18 cellular contexts compared by ENCODE assay signal in genomic region chr7:149845257-149845980, GRCh38. TPM values are rescaled to one million over a fixed set of nuclear protein-coding genes. Genes with fewer than 3 reads are reported as not detected.
A peak's percentile ranks its signal among the peaks of the same experiment; 100 is the strongest.
DNase-seq lines count a peak whose midpoint lies in the region; ATAC-seq, FAIRE-seq and TF ChIP-seq lines count a peak whose summit lies in the region.
"Had no signal": no experiment of that assay in that cellular context is flagged by ENCODE, and none has a peak within 500 bp of the region (broad histone marks: within the 10 kb centered on the region; RNA-seq: fewer than 3 reads in every experiment).

No MANE protein-coding gene starts in this region.

- H3K4me1 ChIP-seq in K562 (replicated peaks in 1 of 2; ENCODE audit: control insufficient read depth in 2 of 2, insufficient read depth in 2 of 2, low read length in 2 of 2) (peaks cover 0 to 4% of the 10 kb centered on the region in 2 experiments; a peak in 1 of 5 replicates), uterus (no peaks in the 10 kb centered on the region), H9 (ENCODE audit: insufficient read depth, low read length) (no peaks in the 10 kb centered on the region)
- H3K4me1 ChIP-seq: Caco-2, Peyer's patch, SJCRH30 had no signal

- WGBS in K562 (ENCODE audit: insufficient coverage, low coverage, missing lambda C conversion rate), result 5% methylated on average over 5 of the region's 5 CpGs
- WGBS in H9 (ENCODE audit: extremely low coverage, insufficient read length, low lambda C conversion rate), result no CpG with 5 or more reads among the region's 5 CpGs

- TF ChIP-seq EP300 in K562 (IDR thresholded peaks at IDR 0.05; ENCODE audit: low read length), result no peak

- no peak overlapping the region for H4K5ac ChIP-seq in H9 (ENCODE audit: insufficient read length, low read depth, low read length)

- intact Hi-C loops in K562 (cut with micrococcal nuclease), result no loop called here
- intact Hi-C loops in left ventricle myocardium superior (cut with micrococcal nuclease), result no loop called here
- intact Hi-C loops in uterus (cut with DNase I; ENCODE audit: low total_unique reads), result no loop called here

- H3K27ac ChIP-seq in K562 (ENCODE audit: extremely low read depth, low read depth, low read length) (no peak overlapping the region), uterus (no peak overlapping the region), H9 (ENCODE audit: insufficient read length, low read depth, low read length) (no peak overlapping the region)
- H3K27ac ChIP-seq: Peyer's patch, SJCRH30 had no signal

- no peak overlapping the region for H4K91ac ChIP-seq in H9 (ENCODE audit: insufficient read length, low read depth, low read length)

- no peaks in the 10 kb centered on the region for H3K9me3 Mint-ChIP-seq in activated naive CD8-positive, alpha-beta T cell (ENCODE audit: low read depth)
- H3K9me3 Mint-ChIP-seq in activated naive CD8-positive, alpha-beta T cell treated with anti-CD3 and anti-CD28 coated beads for 36 hours, result no peaks in the 10 kb centered on the region
- H3K9me3 Mint-ChIP-seq in H9, result no peaks in the 10 kb centered on the region
- H3K9me3 Mint-ChIP-seq: CD14-positive monocyte had no signal

- no peak overlapping the region for H2BK12ac ChIP-seq in H9 (ENCODE audit: insufficient read length, low read depth, low read length)

- no TSS peak for BruUV-seq in K562 (replicated peaks; lab: Mats Ljungman, UMichigan)

- no peak for TF ChIP-seq POLR2A in K562 (conservative IDR thresholded peaks at IDR 0.05)
- TF ChIP-seq POLR2A in uterus (IDR thresholded peaks at IDR 0.05), result no peak

- no peaks in the 10 kb centered on the region for H3K27me3 Mint-ChIP-seq in activated naive CD8-positive, alpha-beta T cell
- no peaks in the 10 kb centered on the region for H3K27me3 Mint-ChIP-seq in activated naive CD8-positive, alpha-beta T cell treated with anti-CD3 and anti-CD28 coated beads for 36 hours
- H3K27me3 Mint-ChIP-seq in H9 (ENCODE audit: low read depth), result peaks cover 35% of the 10 kb centered on the region

- no peaks in the 10 kb centered on the region for H3K23me2 ChIP-seq in H9 (ENCODE audit: insufficient read length, low read depth, low read length, poor library complexity, severe bottlenecking)

- H2AK5ac ChIP-seq in H9 (ENCODE audit: insufficient read length, low read length), result no peak overlapping the region

- H3K36me3 ChIP-seq in K562 (ENCODE audit: control insufficient read depth, insufficient read depth, low read length) (no peaks in the 10 kb centered on the region), uterus (no peaks in the 10 kb centered on the region)
- H3K36me3 ChIP-seq: MG63, SJCRH30 had no signal

- peak overlapping the region; percentile 22 for H3K27ac Mint-ChIP-seq in activated naive CD8-positive, alpha-beta T cell
- H3K27ac Mint-ChIP-seq in activated naive CD8-positive, alpha-beta T cell treated with anti-CD3 and anti-CD28 coated beads for 36 hours, result no peak overlapping the region
- no peak overlapping the region for H3K27ac Mint-ChIP-seq in H9

- H4K20me1 ChIP-seq in K562 (replicated peaks; ENCODE audit: control insufficient read depth, insufficient read depth, low read length) (peaks cover 15% of the 10 kb centered on the region; the same call in 1 of the 2 replicates), H9 (ENCODE audit: control insufficient read depth, insufficient read depth, insufficient read length) (no peaks in the 10 kb centered on the region)

- no peak overlapping the region for H2AFZ ChIP-seq in K562 (ENCODE audit: low read depth, low read length)
- H2AFZ ChIP-seq in H9 (ENCODE audit: low read length), result no peak overlapping the region

- H3K4me3 Mint-ChIP-seq in activated naive CD8-positive, alpha-beta T cell, result no peak overlapping the region
- H3K4me3 Mint-ChIP-seq in activated naive CD8-positive, alpha-beta T cell treated with anti-CD3 and anti-CD28 coated beads for 36 hours, result no peak overlapping the region
- no peak overlapping the region for H3K4me3 Mint-ChIP-seq in H9
- H3K4me3 Mint-ChIP-seq: CD14-positive monocyte had no signal

- no peak for TF ChIP-seq RAD21 in K562 (CRISPR knock-in tag; conservative IDR thresholded peaks at IDR 0.05 in 1 of 2, IDR thresholded peaks at IDR 0.05 in 1 of 2)

- CTCF ChIA-PET in K562 (lab: Yijun Ruan, JAX; ENCODE audit: low intra/inter-chr PET ratio), result no interaction called here

- no peak overlapping the region for H4K8ac ChIP-seq in H9 (replicated peaks; ENCODE audit: insufficient read length, low read depth, low read length)

- POLR2A ChIA-PET in K562 (lab: Yijun Ruan, JAX), result interaction anchor here (0.6 to 1.6 kb wide), 3 partner anchors 10 to 103 kb away, joined by 3 to 5 read pairs (median 5); no protein-coding TSS in a partner anchor

- H3K79me2 ChIP-seq in K562 (ENCODE audit: control insufficient read depth, insufficient read depth, low read length) (no peaks in the 10 kb centered on the region), H9 (ENCODE audit: insufficient read depth, low read length) (no peaks in the 10 kb centered on the region; the same call in 1 of the 2 replicates)

- H2BK5ac ChIP-seq in H9 (ENCODE audit: insufficient read length, low read length), result no peak overlapping the region

- peaks cover 2% of the 10 kb centered on the region for H3K36me3 Mint-ChIP-seq in activated naive CD8-positive, alpha-beta T cell
- peaks cover 1% of the 10 kb centered on the region for H3K36me3 Mint-ChIP-seq in activated naive CD8-positive, alpha-beta T cell treated with anti-CD3 and anti-CD28 coated beads for 36 hours
- H3K36me3 Mint-ChIP-seq in H9 (ENCODE audit: insufficient read depth in 1 of 3, low read depth in 3 of 3), result no peaks in the 10 kb centered on the region

- H2BK20ac ChIP-seq in H9 (ENCODE audit: low read depth, low read length, poor library complexity, severe bottlenecking), result no peak overlapping the region

- H3K14ac ChIP-seq in H9 (ENCODE audit: insufficient read depth, low read length), result no peak overlapping the region

- H3K9me1 ChIP-seq in K562 (ENCODE audit: control insufficient read depth, insufficient read depth, low read length), result no peaks in the 10 kb centered on the region

- H3K9me3 ChIP-seq in K562 (replicated peaks; ENCODE audit: control insufficient read depth, insufficient read depth, low read depth, low read length), result no peaks in the 10 kb centered on the region
- H3K9me3 ChIP-seq in uterus, result no peaks in the 10 kb centered on the region
- H3K9me3 ChIP-seq in H9 (ENCODE audit: control insufficient read depth, low read depth, low read length), result no peaks in the 10 kb centered on the region
- H3K9me3 ChIP-seq: Caco-2, MG63, Peyer's patch, SJCRH30 had no signal

- H3K27me3 ChIP-seq in K562 (ENCODE audit: control insufficient read depth in 2 of 2, insufficient read depth in 2 of 2, low read length in 2 of 2), result peaks cover 64 to 65% of the 10 kb centered on the region in 2 experiments
- H3K27me3 ChIP-seq in uterus, result no peaks in the 10 kb centered on the region
- H3K27me3 ChIP-seq in H9 (ENCODE audit: insufficient read depth, low read length), result 0 out of 2 replicates have a peak, but pooled peaks cover 2% of the 10 kb centered on the region
- H3K27me3 ChIP-seq: MG63, Peyer's patch, SJCRH30 had no signal

- H2BK120ac ChIP-seq in H9 (ENCODE audit: low read depth, low read length, poor library complexity, severe bottlenecking), result no peak overlapping the region

- TF ChIP-seq CTCF in K562 (IDR thresholded peaks at IDR 0.05 in 2 of 3, conservative IDR thresholded peaks at IDR 0.05 in 1 of 3; ENCODE audit: insufficient read depth in 2 of 3, low read depth in 1 of 3, low read length in 3 of 3), result no peak
- no peak for TF ChIP-seq CTCF in uterus (IDR thresholded peaks at IDR 0.05)
- TF ChIP-seq CTCF in H9 (conservative IDR thresholded peaks at IDR 0.05), result no peak

- H3K18ac ChIP-seq in H9 (ENCODE audit: insufficient read length, low read depth, low read length), result no peak overlapping the region

- no peak overlapping the region for H3K9ac ChIP-seq in K562 (ENCODE audit: insufficient read depth in 1 of 2, low read depth in 2 of 2, low read length in 2 of 2)
- no peak overlapping the region for H3K9ac ChIP-seq in H9 (ENCODE audit: extremely low read depth, insufficient read length, low read length)

- no peak overlapping the region for H3K56ac ChIP-seq in H9 (ENCODE audit: insufficient read length, low read depth, low read length)

- H3K79me1 ChIP-seq in H9 (ENCODE audit: insufficient read depth, low read depth, low read length, poor library complexity, severe bottlenecking), result no peaks in the 10 kb centered on the region

- peak; percentile 54 for FAIRE-seq in K562 (lab: Jason Lieb, UNC)

- H3K4me3 ChIP-seq in K562 (no peak overlapping the region), uterus (no peak overlapping the region)
- H3K4me3 ChIP-seq: MG63, Peyer's patch, SJCRH30 had no signal

- in situ Hi-C loops in K562 (cut with MboI), result no loop called here

- H3K23ac ChIP-seq in H9 (ENCODE audit: insufficient read length, low read depth, low read length), result no peak overlapping the region

- no peak overlapping the region for H3K4ac ChIP-seq in H9 (ENCODE audit: low read depth, low read length)

- ATAC-seq in K562 (no peak), left ventricle myocardium superior (peak; percentile 62)

- H3K4me1 Mint-ChIP-seq in activated naive CD8-positive, alpha-beta T cell (ENCODE audit: low read depth), result peaks cover 59% of the 10 kb centered on the region
- H3K4me1 Mint-ChIP-seq in activated naive CD8-positive, alpha-beta T cell treated with anti-CD3 and anti-CD28 coated beads for 36 hours, result peaks cover 24% of the 10 kb centered on the region
- H3K4me1 Mint-ChIP-seq in H9, result peaks cover 7 to 8% of the 10 kb centered on the region in 2 experiments

- no peak overlapping the region for H3T11ph ChIP-seq in H9 (ENCODE audit: low read length)

- H2BK15ac ChIP-seq in H9 (ENCODE audit: low read depth, low read length), result no peak overlapping the region

- DNase-seq in activated naive CD8-positive, alpha-beta T cell treated with anti-CD3 and anti-CD28 coated beads for 36 hours, result no peak
- DNase-seq in K562 (ENCODE audit: extremely low read depth in 1 of 4, low spot score in 3 of 4) (no peak), left ventricle myocardium superior (no peak), uterus (peak; percentile 10 to 21), cerebellar cortex (ENCODE audit: low spot score) (no peak), H9 (no peak), HCEC 1CT (no peak)
- DNase-seq: Caco-2, MG63, NCI-H1105, NCI-H1694 treated with DMSO at 0.1 percent for 48 hours, NCI-H2171, NCI-H446 treated with DMSO at 0.1 percent for 48 hours, NCI-H748 treated with DMSO at 0.1 percent for 48 hours, Peyer's patch, SJCRH30 had no signal

- no peak overlapping the region for H3K4me2 ChIP-seq in K562 (ENCODE audit: insufficient read depth, low read length)
- H3K4me2 ChIP-seq in H9 (ENCODE audit: insufficient read depth, insufficient read length, low read length), result no peak overlapping the region

RNA-seq across cellular contexts. Expression of gene ZNF862, which starts 7.2 kb away (rescaled TPM):
- 1 to 10 TPM; 5.9 to 7.0 TPM for total RNA-seq in activated naive CD8-positive, alpha-beta T cell treated with anti-CD3 and anti-CD28 coated beads for 36 hours
- total RNA-seq in K562 (2011; cell fraction: chromatin; rRNA removed; ENCODE audit: low replicate concordance), result 9.2 and 11.5 TPM in 2 replicates
- 5.3 and 7.7 TPM in 2 replicates for total RNA-seq in K562 (2011; cell fraction: nucleolus; rRNA removed)
- total RNA-seq in K562 (2011; cell fraction: nucleoplasm; rRNA removed), result 6.3 and 11.7 TPM in 2 replicates
- total RNA-seq in K562 (2014; rRNA removed) (1.8 and 3.1 TPM in 2 replicates), K562 (2014; rRNA removed; fragmentation: Illumina TruSeq; extraction: Trizol) (2.2 and 2.5 TPM in 2 replicates), K562 (2015; rRNA removed; fragmentation: Illumina TruSeq; extraction: Trizol) (3.4 and 3.9 TPM in 2 replicates), K562 (2021) (1.8 and 3.2 TPM in 2 replicates), left ventricle myocardium superior (9.5 TPM), uterus (10 to 100 TPM in 2 of 4 donors, 1 to 10 TPM in 2; 1.8 to 39.4 (median 14.6) TPM), H9 (2021) (1.3 and 1.9 TPM in 2 replicates)
- polyA plus RNA-seq in K562 (2011; rRNA removed) (3.6 and 9.5 TPM in 2 replicates), K562 (2014; fragmentation: Illumina TruSeq; extraction: Trizol) (1.8 TPM in 2 replicates), K562 (2014; fragmentation: Nextera tagmentation; extraction: Ambion mirVana) (1 to 10 TPM; 1.1 to 1.5 TPM), K562 (2014; rRNA removed) (2.4 and 2.6 TPM in 2 replicates)
- polyA plus RNA-seq in K562 (2011; cell fraction: cytosol; rRNA removed), result 1.7 and 5.3 TPM in 2 replicates
- 21.4 and 31.5 TPM in 2 replicates for polyA plus RNA-seq in K562 (2011; cell fraction: nucleus; rRNA removed)
- polyA plus RNA-seq in K562 (2012), result 1.7 and 8.3 TPM in 2 replicates
- 1.8 and 7.0 TPM in 2 replicates for polyA minus RNA-seq in K562 (2011; rRNA and poly(A)+ RNA removed)
- 2.5 and 2.8 TPM in 2 replicates for polyA minus RNA-seq in K562 (2011; cell fraction: cytosol; rRNA and poly(A)+ RNA removed)
- 8.2 and 30.1 TPM in 2 replicates for polyA minus RNA-seq in K562 (2011; cell fraction: nucleus; rRNA and poly(A)+ RNA removed)

RNA-seq across cellular contexts. Expression of gene ATP6V0E2, which starts 28.4 kb away (rescaled TPM):
- 10 to 100 TPM; 59.2 to 64.0 TPM for total RNA-seq in activated naive CD8-positive, alpha-beta T cell treated with anti-CD3 and anti-CD28 coated beads for 36 hours
- 4.1 and 8.3 TPM in 2 replicates for total RNA-seq in K562 (2011; cell fraction: chromatin; rRNA removed; ENCODE audit: low replicate concordance)
- 11.3 and 12.5 TPM in 2 replicates for total RNA-seq in K562 (2011; cell fraction: nucleolus; rRNA removed)
- total RNA-seq in K562 (2011; cell fraction: nucleoplasm; rRNA removed), result 10.7 and 14.9 TPM in 2 replicates
- total RNA-seq in K562 (2014; rRNA removed), result 15.2 and 20.7 TPM in 2 replicates
- total RNA-seq in K562 (2014; rRNA removed; fragmentation: Illumina TruSeq; extraction: Trizol), result 4.0 and 4.7 TPM in 2 replicates
- total RNA-seq in K562 (2015; rRNA removed; fragmentation: Illumina TruSeq; extraction: Trizol), result 11.8 and 13.3 TPM in 2 replicates
- 17.8 and 18.5 TPM in 2 replicates for total RNA-seq in K562 (2021)
- 7.1 and 16.0 TPM in 2 replicates for polyA plus RNA-seq in K562 (2011; rRNA removed)
- polyA plus RNA-seq in K562 (2011; cell fraction: cytosol; rRNA removed), result 33.4 and 58.2 TPM in 2 replicates
- polyA plus RNA-seq in K562 (2011; cell fraction: nucleus; rRNA removed), result 12.9 and 16.7 TPM in 2 replicates
- 19.5 and 22.0 TPM in 2 replicates for polyA plus RNA-seq in K562 (2012)
- polyA plus RNA-seq in K562 (2014; fragmentation: Illumina TruSeq; extraction: Trizol), result 12.8 and 17.0 TPM in 2 replicates
- polyA plus RNA-seq in K562 (2014; fragmentation: Nextera tagmentation; extraction: Ambion mirVana), result under 1 TPM; 0.55 to 0.63 TPM
- polyA plus RNA-seq in K562 (2014; rRNA removed), result 10.9 and 14.4 TPM in 2 replicates
- polyA minus RNA-seq in K562 (2011; rRNA and poly(A)+ RNA removed), result 4.0 and 5.8 TPM in 2 replicates
- 11.0 and 19.7 TPM in 2 replicates for polyA minus RNA-seq in K562 (2011; cell fraction: cytosol; rRNA and poly(A)+ RNA removed)
- polyA minus RNA-seq in K562 (2011; cell fraction: nucleus; rRNA and poly(A)+ RNA removed), result 2.6 and 8.4 TPM in 2 replicates
- total RNA-seq in left ventricle myocardium superior, result 168 TPM
- total RNA-seq in uterus, result 10 to 100 TPM in 2 of 4 donors, 1 to 10 TPM in 2; 2.6 to 22.5 (median 10.1) TPM
- total RNA-seq in H9 (2021), result 19.0 and 20.0 TPM in 2 replicates

Comparison
In these comparisons a context has a peak if more than half of its experiments do, and no peak if none do; other contexts are left out.
1. DNase-seq: peak in uterus (2 of 2); none in activated naive CD8-positive, alpha-beta T cell treated with anti-CD3 and anti-CD28 coated beads for 36 hours (single experiment), K562 (0 of 4), left ventricle myocardium superior (single experiment), cerebellar cortex (single experiment), H9 (single experiment) and HCEC 1CT (single experiment).